In the genomic region with DNA sequence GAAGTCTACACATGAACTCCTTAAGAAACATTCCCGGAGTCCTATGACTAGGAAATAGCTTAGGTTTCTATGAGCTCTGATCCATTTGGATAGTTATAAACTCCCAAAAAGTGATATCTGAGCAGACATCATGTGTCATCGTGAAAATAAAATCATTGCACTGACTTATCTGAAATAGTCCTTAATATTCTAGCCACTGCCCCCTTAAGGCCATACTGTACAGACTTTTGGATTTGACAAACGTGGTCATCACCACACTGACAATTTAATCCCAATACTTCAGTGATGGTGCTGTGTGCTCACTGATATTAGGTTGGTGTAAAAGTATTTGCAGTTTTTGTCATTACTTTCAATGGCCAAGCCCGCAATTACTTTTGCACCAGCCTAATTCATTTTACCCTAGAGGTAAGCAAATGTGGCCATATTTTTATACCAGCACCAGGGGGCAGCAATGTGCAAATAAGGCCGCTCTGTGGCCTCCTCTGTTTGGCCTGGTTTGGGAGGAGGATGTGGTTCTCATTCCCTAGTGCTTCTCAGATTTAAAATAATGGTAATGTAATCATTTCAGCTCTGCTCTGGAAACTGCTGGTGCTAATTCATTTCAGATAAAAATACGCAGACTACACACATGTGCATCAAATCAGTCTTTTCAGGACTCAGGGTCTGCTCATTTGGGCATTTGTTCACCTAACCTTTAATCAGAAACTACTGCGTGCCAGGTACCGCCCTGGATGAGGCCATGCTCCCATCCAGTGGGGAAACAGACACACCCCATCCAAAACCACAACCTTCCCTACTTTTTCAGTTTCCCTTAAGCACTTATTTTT, we compare ENCODE assay signal across 1 cellular context.
TF ChIP-seq lines count a peak whose summit lies in the region.

No MANE protein-coding gene starts in this region.

TF ChIP-seq in K562, 482 proteins besides CTCF, POLR2A, EP300 and RAD21 (continued from another document):
- TF ChIP-seq, protein P1, sequence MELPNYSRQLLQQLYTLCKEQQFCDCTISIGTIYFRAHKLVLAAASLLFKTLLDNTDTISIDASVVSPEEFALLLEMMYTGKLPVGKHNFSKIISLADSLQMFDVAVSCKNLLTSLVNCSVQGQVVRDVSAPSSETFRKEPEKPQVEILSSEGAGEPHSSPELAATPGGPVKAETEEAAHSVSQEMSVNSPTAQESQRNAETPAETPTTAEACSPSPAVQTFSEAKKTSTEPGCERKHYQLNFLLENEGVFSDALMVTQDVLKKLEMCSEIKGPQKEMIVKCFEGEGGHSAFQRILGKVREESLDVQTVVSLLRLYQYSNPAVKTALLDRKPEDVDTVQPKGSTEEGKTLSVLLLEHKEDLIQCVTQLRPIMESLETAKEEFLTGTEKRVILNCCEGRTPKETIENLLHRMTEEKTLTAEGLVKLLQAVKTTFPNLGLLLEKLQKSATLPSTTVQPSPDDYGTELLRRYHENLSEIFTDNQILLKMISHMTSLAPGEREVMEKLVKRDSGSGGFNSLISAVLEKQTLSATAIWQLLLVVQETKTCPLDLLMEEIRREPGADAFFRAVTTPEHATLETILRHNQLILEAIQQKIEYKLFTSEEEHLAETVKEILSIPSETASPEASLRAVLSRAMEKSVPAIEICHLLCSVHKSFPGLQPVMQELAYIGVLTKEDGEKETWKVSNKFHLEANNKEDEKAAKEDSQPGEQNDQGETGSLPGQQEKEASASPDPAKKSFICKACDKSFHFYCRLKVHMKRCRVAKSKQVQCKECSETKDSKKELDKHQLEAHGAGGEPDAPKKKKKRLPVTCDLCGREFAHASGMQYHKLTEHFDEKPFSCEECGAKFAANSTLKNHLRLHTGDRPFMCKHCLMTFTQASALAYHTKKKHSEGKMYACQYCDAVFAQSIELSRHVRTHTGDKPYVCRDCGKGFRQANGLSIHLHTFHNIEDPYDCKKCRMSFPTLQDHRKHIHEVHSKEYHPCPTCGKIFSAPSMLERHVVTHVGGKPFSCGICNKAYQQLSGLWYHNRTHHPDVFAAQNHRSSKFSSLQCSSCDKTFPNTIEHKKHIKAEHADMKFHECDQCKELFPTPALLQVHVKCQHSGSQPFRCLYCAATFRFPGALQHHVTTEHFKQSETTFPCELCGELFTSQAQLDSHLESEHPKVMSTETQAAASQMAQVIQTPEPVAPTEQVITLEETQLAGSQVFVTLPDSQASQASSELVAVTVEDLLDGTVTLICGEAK (IDR thresholded peaks at IDR 0.05) = peak; percentile 82
- TF ChIP-seq, protein P1 (CRISPR knock-in tag; IDR thresholded peaks at IDR 0.05) = no peak
- TF ChIP-seq MAFK (IDR thresholded peaks at IDR 0.05; ENCODE audit: low read length) (no peak), RNF2 (IDR thresholded peaks at IDR 0.05) (no peak), HMGN3 (IDR thresholded peaks at IDR 0.05; ENCODE audit: borderline replicate concordance, extremely low read depth, insufficient read length, low read depth, low read length) (no peak), ATF7 (IDR thresholded peaks at IDR 0.05) (peak; percentile 51; the same call in 1 of the 2 replicates), PCBP1 (IDR thresholded peaks at IDR 0.05; ENCODE audit: low read depth, low read length, poor library complexity, severe bottlenecking) (no peak), JUND (IDR thresholded peaks at IDR 0.05; ENCODE audit: borderline replicate concordance, low read depth, low read length) (0 out of 2 replicates have a peak, but pooled peaks have one; percentile 5), JUND (tag; IDR thresholded peaks at IDR 0.05; ENCODE audit: borderline replicate concordance, low read depth, low read length) (no peak), ADNP (tag; IDR thresholded peaks at IDR 0.05) (no peak), CBX2 (IDR thresholded peaks at IDR 0.05; ENCODE audit: insufficient read depth, low read length, poor library complexity, severe bottlenecking) (no peak), CREM (IDR thresholded peaks at IDR 0.05; ENCODE audit: low read depth) (no peak), RBM15 (IDR thresholded peaks at IDR 0.05; ENCODE audit: insufficient read depth, low read length) (no peak), RFX5 (IDR thresholded peaks at IDR 0.05; ENCODE audit: low read depth, low read length) (no peak), TSC22D4 (tag; IDR thresholded peaks at IDR 0.05) (no peak), U2AF1 (optimal IDR thresholded peaks at IDR 0.05; ENCODE audit: low read depth, low read length) (no peak), ZEB2 (IDR thresholded peaks at IDR 0.05) (peak; percentile 28; the same call in 1 of the 2 replicates), SMC3 (conservative IDR thresholded peaks at IDR 0.05; ENCODE audit: insufficient read depth, low read depth, low read length) (peak; percentile 54; the same call in 1 of the 2 replicates), SMAD4 (CRISPR knock-in tag; conservative IDR thresholded peaks at IDR 0.05) (no peak), ZNF143 (CRISPR knock-in tag; IDR thresholded peaks at IDR 0.05) (no peak), SIN3A (IDR thresholded peaks at IDR 0.05; ENCODE audit: borderline replicate concordance in 2 of 2, control insufficient read depth in 1 of 2, low read depth in 2 of 2, low read length in 2 of 2) (no peak)
- TF ChIP-seq, protein P2, sequence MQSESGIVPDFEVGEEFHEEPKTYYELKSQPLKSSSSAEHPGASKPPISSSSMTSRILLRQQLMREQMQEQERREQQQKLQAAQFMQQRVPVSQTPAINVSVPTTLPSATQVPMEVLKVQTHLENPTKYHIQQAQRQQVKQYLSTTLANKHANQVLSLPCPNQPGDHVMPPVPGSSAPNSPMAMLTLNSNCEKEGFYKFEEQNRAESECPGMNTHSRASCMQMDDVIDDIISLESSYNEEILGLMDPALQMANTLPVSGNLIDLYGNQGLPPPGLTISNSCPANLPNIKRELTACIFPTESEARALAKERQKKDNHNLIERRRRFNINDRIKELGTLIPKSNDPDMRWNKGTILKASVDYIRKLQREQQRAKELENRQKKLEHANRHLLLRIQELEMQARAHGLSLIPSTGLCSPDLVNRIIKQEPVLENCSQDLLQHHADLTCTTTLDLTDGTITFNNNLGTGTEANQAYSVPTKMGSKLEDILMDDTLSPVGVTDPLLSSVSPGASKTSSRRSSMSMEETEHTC (IDR thresholded peaks at IDR 0.05) = no peak
- TF ChIP-seq, protein P3, sequence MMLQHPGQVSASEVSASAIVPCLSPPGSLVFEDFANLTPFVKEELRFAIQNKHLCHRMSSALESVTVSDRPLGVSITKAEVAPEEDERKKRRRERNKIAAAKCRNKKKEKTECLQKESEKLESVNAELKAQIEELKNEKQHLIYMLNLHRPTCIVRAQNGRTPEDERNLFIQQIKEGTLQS (IDR thresholded peaks at IDR 0.05) = no peak
- TF ChIP-seq, protein P3 (CRISPR knock-in tag; conservative IDR thresholded peaks at IDR 0.05) = no peak
- TF ChIP-seq, protein P4, sequence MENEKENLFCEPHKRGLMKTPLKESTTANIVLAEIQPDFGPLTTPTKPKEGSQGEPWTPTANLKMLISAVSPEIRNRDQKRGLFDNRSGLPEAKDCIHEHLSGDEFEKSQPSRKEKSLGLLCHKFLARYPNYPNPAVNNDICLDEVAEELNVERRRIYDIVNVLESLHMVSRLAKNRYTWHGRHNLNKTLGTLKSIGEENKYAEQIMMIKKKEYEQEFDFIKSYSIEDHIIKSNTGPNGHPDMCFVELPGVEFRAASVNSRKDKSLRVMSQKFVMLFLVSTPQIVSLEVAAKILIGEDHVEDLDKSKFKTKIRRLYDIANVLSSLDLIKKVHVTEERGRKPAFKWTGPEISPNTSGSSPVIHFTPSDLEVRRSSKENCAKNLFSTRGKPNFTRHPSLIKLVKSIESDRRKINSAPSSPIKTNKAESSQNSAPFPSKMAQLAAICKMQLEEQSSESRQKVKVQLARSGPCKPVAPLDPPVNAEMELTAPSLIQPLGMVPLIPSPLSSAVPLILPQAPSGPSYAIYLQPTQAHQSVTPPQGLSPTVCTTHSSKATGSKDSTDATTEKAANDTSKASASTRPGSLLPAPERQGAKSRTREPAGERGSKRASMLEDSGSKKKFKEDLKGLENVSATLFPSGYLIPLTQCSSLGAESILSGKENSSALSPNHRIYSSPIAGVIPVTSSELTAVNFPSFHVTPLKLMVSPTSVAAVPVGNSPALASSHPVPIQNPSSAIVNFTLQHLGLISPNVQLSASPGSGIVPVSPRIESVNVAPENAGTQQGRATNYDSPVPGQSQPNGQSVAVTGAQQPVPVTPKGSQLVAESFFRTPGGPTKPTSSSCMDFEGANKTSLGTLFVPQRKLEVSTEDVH (IDR thresholded peaks at IDR 0.05; ENCODE audit: low read depth, partially characterized antibody) = no peak
- TF ChIP-seq, protein P5, sequence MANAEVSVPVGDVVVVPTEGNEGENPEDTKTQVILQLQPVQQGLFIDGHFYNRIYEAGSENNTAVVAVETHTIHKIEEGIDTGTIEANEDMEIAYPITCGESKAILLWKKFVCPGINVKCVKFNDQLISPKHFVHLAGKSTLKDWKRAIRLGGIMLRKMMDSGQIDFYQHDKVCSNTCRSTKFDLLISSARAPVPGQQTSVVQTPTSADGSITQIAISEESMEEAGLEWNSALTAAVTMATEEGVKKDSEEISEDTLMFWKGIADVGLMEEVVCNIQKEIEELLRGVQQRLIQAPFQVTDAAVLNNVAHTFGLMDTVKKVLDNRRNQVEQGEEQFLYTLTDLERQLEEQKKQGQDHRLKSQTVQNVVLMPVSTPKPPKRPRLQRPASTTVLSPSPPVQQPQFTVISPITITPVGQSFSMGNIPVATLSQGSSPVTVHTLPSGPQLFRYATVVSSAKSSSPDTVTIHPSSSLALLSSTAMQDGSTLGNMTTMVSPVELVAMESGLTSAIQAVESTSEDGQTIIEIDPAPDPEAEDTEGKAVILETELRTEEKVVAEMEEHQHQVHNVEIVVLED (CRISPR knock-in tag; IDR thresholded peaks at IDR 0.05) = no peak
- TF ChIP-seq, protein P6, sequence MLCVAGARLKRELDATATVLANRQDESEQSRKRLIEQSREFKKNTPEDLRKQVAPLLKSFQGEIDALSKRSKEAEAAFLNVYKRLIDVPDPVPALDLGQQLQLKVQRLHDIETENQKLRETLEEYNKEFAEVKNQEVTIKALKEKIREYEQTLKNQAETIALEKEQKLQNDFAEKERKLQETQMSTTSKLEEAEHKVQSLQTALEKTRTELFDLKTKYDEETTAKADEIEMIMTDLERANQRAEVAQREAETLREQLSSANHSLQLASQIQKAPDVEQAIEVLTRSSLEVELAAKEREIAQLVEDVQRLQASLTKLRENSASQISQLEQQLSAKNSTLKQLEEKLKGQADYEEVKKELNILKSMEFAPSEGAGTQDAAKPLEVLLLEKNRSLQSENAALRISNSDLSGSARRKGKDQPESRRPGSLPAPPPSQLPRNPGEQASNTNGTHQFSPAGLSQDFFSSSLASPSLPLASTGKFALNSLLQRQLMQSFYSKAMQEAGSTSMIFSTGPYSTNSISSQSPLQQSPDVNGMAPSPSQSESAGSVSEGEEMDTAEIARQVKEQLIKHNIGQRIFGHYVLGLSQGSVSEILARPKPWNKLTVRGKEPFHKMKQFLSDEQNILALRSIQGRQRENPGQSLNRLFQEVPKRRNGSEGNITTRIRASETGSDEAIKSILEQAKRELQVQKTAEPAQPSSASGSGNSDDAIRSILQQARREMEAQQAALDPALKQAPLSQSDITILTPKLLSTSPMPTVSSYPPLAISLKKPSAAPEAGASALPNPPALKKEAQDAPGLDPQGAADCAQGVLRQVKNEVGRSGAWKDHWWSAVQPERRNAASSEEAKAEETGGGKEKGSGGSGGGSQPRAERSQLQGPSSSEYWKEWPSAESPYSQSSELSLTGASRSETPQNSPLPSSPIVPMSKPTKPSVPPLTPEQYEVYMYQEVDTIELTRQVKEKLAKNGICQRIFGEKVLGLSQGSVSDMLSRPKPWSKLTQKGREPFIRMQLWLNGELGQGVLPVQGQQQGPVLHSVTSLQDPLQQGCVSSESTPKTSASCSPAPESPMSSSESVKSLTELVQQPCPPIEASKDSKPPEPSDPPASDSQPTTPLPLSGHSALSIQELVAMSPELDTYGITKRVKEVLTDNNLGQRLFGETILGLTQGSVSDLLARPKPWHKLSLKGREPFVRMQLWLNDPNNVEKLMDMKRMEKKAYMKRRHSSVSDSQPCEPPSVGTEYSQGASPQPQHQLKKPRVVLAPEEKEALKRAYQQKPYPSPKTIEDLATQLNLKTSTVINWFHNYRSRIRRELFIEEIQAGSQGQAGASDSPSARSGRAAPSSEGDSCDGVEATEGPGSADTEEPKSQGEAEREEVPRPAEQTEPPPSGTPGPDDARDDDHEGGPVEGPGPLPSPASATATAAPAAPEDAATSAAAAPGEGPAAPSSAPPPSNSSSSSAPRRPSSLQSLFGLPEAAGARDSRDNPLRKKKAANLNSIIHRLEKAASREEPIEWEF (CRISPR knock-in tag; IDR thresholded peaks at IDR 0.05) = no peak
